Comparison of ENCODE assay signal across 15 cellular contexts in the genomic region with DNA sequence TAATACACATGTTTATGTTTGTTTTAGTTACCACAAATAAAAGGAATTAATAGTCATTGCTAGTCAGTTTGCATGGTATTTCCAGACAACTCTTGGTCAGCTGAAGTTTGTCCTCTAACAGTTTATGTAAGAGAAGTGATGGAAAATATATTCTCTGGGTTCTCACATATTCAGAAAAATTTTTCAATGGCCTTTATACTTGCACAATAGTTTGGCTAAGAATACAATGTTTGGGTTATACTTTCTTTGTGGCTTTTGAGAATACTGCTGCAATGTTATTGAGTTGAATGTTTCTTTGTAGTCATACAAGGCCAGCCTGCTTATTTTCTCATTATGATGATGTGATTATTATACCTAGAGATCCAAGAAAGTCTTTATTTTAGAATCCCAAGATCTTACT.
DNase-seq lines count a peak whose midpoint lies in the region; TF ChIP-seq lines count a peak whose summit lies in the region.
"Had no signal": no experiment of that assay in that cellular context is flagged by ENCODE, and none has a peak within 500 bp of the region (broad histone marks: within the 10 kb centered on the region; RNA-seq: fewer than 3 reads in every experiment).

No MANE protein-coding gene starts in this region.

- H3K9me3 ChIP-seq in GM23248 (ENCODE audit: low read depth) (no peaks in the 10 kb centered on the region), smooth muscle cell (replicated peaks; ENCODE audit: low read depth) (no peaks in the 10 kb centered on the region), adrenal gland (replicated peaks in 1 of 3) (peaks cover 0 to 5% (median 0%) of the 10 kb centered on the region in 3 donors)
- H3K9me3 ChIP-seq: BLaER1 had no signal

- no peaks in the 10 kb centered on the region for H3K9me2 ChIP-seq in GM23248 (ENCODE audit: insufficient read depth)

- H2AFZ ChIP-seq in GM23248 (no peak overlapping the region), smooth muscle cell (ENCODE audit: low read depth) (peak overlapping the region; percentile 76)

- intact Hi-C loops in adrenal gland (cut with DNase I), result no loop called here

- H3F3A ChIP-seq in GM23248 (ENCODE audit: insufficient read depth) (peaks cover 11% of the 10 kb centered on the region; the same call in 1 of the 2 replicates), smooth muscle cell (ENCODE audit: low read depth) (no peaks in the 10 kb centered on the region)

- H3K9ac ChIP-seq in GM23248, result peak overlapping the region; percentile 18; the same call in 1 of the 2 replicates
- no peak overlapping the region for H3K9ac ChIP-seq in smooth muscle cell (ENCODE audit: low read depth)
- H3K9ac ChIP-seq: BLaER1 had no signal

- in situ Hi-C loops in GM23248 (cut with MboI), result loop anchor here (25.0 kb wide), 1 partner anchor 259 kb away; no protein-coding TSS in a partner anchor

- no peak for TF ChIP-seq POLR2A in adrenal gland (IDR thresholded peaks at IDR 0.05)

- H3K4me3 ChIP-seq in GM23248 (no peak overlapping the region), cardiac fibroblast (replicated peaks in 1 of 2; ENCODE audit: low read depth in 2 of 2, low read length in 2 of 2) (no peak overlapping the region), fibroblast of the aortic adventitia (ENCODE audit: low read depth, low read length) (no peak overlapping the region), smooth muscle cell (no peak overlapping the region), adrenal gland (no peak overlapping the region)
- H3K4me3 ChIP-seq: BLaER1, SK-N-MC had no signal

- TF ChIP-seq CTCF in cardiac fibroblast (IDR thresholded peaks at IDR 0.05; ENCODE audit: low read depth, low read length) (no peak), fibroblast of the aortic adventitia (IDR thresholded peaks at IDR 0.05; ENCODE audit: insufficient read depth, low read length) (no peak), smooth muscle cell (IDR thresholded peaks at IDR 0.05; ENCODE audit: borderline replicate concordance, insufficient read depth, poor library complexity, severe bottlenecking) (no peak), adrenal gland (IDR thresholded peaks at IDR 0.05) (no peak)

- no peaks in the 10 kb centered on the region for H4K20me1 ChIP-seq in GM23248 (ENCODE audit: insufficient read depth)
- H4K20me1 ChIP-seq in smooth muscle cell (ENCODE audit: low read depth), result no peaks in the 10 kb centered on the region
- H4K20me1 ChIP-seq: BLaER1 had no signal

- H3K4me2 ChIP-seq in GM23248 (ENCODE audit: unreplicated experiment) (no peak overlapping the region), smooth muscle cell (no peak overlapping the region)
- H3K4me2 ChIP-seq: BLaER1 had no signal

- H3K27me3 ChIP-seq in GM23248 (replicated peaks; ENCODE audit: insufficient read depth) (no peaks in the 10 kb centered on the region), smooth muscle cell (ENCODE audit: low read depth) (no peaks in the 10 kb centered on the region), adrenal gland (no peaks in the 10 kb centered on the region)
- H3K27me3 ChIP-seq: BLaER1 had no signal

- no peaks in the 10 kb centered on the region for H3K36me3 ChIP-seq in GM23248 (ENCODE audit: low read depth)
- H3K36me3 ChIP-seq in smooth muscle cell (ENCODE audit: low read depth), result no peaks in the 10 kb centered on the region
- H3K36me3 ChIP-seq in adrenal gland (replicated peaks in 1 of 2), result no peaks in the 10 kb centered on the region
- H3K36me3 ChIP-seq: BLaER1 had no signal

- H3K79me2 ChIP-seq in GM23248 (ENCODE audit: insufficient read depth) (no peaks in the 10 kb centered on the region), smooth muscle cell (ENCODE audit: low read depth) (no peaks in the 10 kb centered on the region)

- H3K27ac ChIP-seq in GM23248 (peak overlapping the region; percentile 54), smooth muscle cell (ENCODE audit: low read depth) (peak overlapping the region; percentile 29), adrenal gland (no peak overlapping the region)
- H3K27ac ChIP-seq: BLaER1, SK-N-MC had no signal

- H3K4me1 ChIP-seq in GM23248 (ENCODE audit: insufficient read depth) (peaks cover 22% of the 10 kb centered on the region), smooth muscle cell (ENCODE audit: low read depth) (no peaks in the 10 kb centered on the region), adrenal gland (replicated peaks in 1 of 2) (no peaks in the 10 kb centered on the region)
- H3K4me1 ChIP-seq: BLaER1 had no signal

- DNase-seq in GM23248, result peak; percentile 65
- DNase-seq in cardiac fibroblast (ENCODE audit: low read depth in 2 of 2), result peak; percentile 49 to 60
- peak; percentile 75 for DNase-seq in fibroblast of the aortic adventitia (ENCODE audit: low read depth)
- DNase-seq in smooth muscle cell (lab: John Stamatoyannopoulos, UW; ENCODE audit: unreplicated experiment), result no peak
- no peak for DNase-seq in cerebellum (ENCODE audit: low spot score)
- DNase-seq in DMS 273 treated with DMSO at 0.1 percent for 48 hours (lab: John Stamatoyannopoulos, UW), result no peak
- no peak for DNase-seq in adrenal gland
- DNase-seq: CD8-positive, alpha-beta T cell; DMS79; NCI-H1436 treated with DMSO at 0.1 percent for 48 hours; NCI-H2081 treated with DMSO at 0.1 percent for 48 hours; NCI-H510A; NCI-H82 had no signal

Comparison
In these comparisons a context has a peak if more than half of its experiments do, and no peak if none do; other contexts are left out.
1. DNase-seq: peak in GM23248 (single experiment), cardiac fibroblast (2 of 2) and fibroblast of the aortic adventitia (single experiment); none in smooth muscle cell (single experiment), cerebellum (single experiment), DMS 273 treated with DMSO at 0.1 percent for 48 hours (single experiment) and adrenal gland (0 of 7).
2. H3K27ac ChIP-seq: peak in GM23248 (single experiment) and smooth muscle cell (single experiment); none in adrenal gland (0 of 5).